Comparison of ENCODE assay signal across 8 cellular contexts in genomic region chr21:45698493-45698947, GRCh38. TPM values are rescaled to one million over a fixed set of nuclear protein-coding genes. Genes with fewer than 3 reads are reported as not detected.
DNase-seq lines count a peak whose midpoint lies in the region; ATAC-seq, FAIRE-seq and TF ChIP-seq lines count a peak whose summit lies in the region.

No MANE protein-coding gene starts in this region.

- FAIRE-seq in kidney (lab: Jason Lieb, UNC) (no peak), GM12891 (lab: Jason Lieb, UNC) (no peak), frontal cortex (lab: Jason Lieb, UNC) (no peak)

- H3K4me3 Mint-ChIP-seq in CD14-positive monocyte = no peak overlapping the region

- DNase-seq in AG04449 (ENCODE audit: low read depth, low spot score) (peak; percentile 90), astrocyte of the hippocampus (ENCODE audit: low read depth, low spot score) (peak; percentile 79), kidney (peak; percentile 70), CD14-positive monocyte (ENCODE audit: low spot score) (no peak), GM12891 (ENCODE audit: insufficient read length, low spot score) (no peak), frontal cortex (ENCODE audit: low spot score in 2 of 2) (no peak)

- no peak overlapping the region for H3K4me3 ChIP-seq in AG04449 (ENCODE audit: low read depth, low read length)
- no peak overlapping the region for H3K4me3 ChIP-seq in HEK293 (ENCODE audit: low read depth, low read length)
- H3K4me3 ChIP-seq in kidney (ENCODE audit: low read length in 2 of 2) = no peak overlapping the region

- H3K27ac ChIP-seq in HEK293 (ENCODE audit: extremely low read depth, low read depth, low read length) (no peak overlapping the region), kidney (ENCODE audit: low read depth in 2 of 2, low read length in 2 of 2) (no peak overlapping the region)

- H3K9me3 ChIP-seq in HEK293 (ENCODE audit: control insufficient read depth, insufficient read depth, low read depth, low read length) (no peaks in the 10 kb centered on the region), kidney (ENCODE audit: control insufficient read depth in 1 of 2, low read length in 2 of 2) (no peaks in the 10 kb centered on the region)

- H3K27me3 Mint-ChIP-seq in CD14-positive monocyte (ENCODE audit: low read depth in 3 of 3) = peaks cover 0 to 1% (median 0%) of the 10 kb centered on the region in 3 donors

- H3K4me1 ChIP-seq in HEK293 (ENCODE audit: control insufficient read depth, insufficient read depth, low read length) (no peaks in the 10 kb centered on the region), kidney (ENCODE audit: control insufficient read depth in 1 of 2, insufficient read depth in 1 of 2, low read depth in 1 of 2, low read length in 2 of 2) (no peaks in the 10 kb centered on the region)

- H3K4me1 Mint-ChIP-seq in CD14-positive monocyte = no peaks in the 10 kb centered on the region

- intact Hi-C loops in kidney (cut with DNase I) (no loop called here), CD14-positive monocyte (cut with micrococcal nuclease) (no loop called here)

- no peak overlapping the region for H3K9ac ChIP-seq in kidney (ENCODE audit: low read length in 2 of 2)

- H3K36me3 ChIP-seq in HEK293 (ENCODE audit: control insufficient read depth in 2 of 2, insufficient read depth in 1 of 2, low read length in 2 of 2) (no peaks in the 10 kb centered on the region; a peak in 1 of 3 replicates), kidney (ENCODE audit: control insufficient read depth in 1 of 2, insufficient read depth in 2 of 2, low read length in 2 of 2) (no peaks in the 10 kb centered on the region)

- H3K9me3 Mint-ChIP-seq in CD14-positive monocyte = peaks cover 0 to 19% (median 15%) of the 10 kb centered on the region in 7 donors

- H3K27ac Mint-ChIP-seq in CD14-positive monocyte = no peak overlapping the region

- POLR2A ChIA-PET in AG04449 (lab: Yijun Ruan, JAX) (no interaction called here), HEK293 (lab: Yijun Ruan, JAX) (no interaction called here)

- TF ChIP-seq CTCF in AG04449 (IDR thresholded peaks at IDR 0.05; ENCODE audit: insufficient read depth, low read length, missing control alignments) (no peak), HEK293 (tag by site-specific recombination; IDR thresholded peaks at IDR 0.05) (no peak), kidney (IDR thresholded peaks at IDR 0.05; ENCODE audit: borderline replicate concordance, extremely low read depth, insufficient read depth) (no peak), CD14-positive monocyte (IDR thresholded peaks at IDR 0.05) (no peak)

- H3K36me3 Mint-ChIP-seq in CD14-positive monocyte = no peaks in the 10 kb centered on the region

- TF ChIP-seq POLR2A in GM12891 (IDR thresholded peaks at IDR 0.05; ENCODE audit: low read depth, low read length) = no peak

- CTCF ChIA-PET in AG04449 (lab: Yijun Ruan, JAX) (interaction anchor here (0.9 kb wide), 1 partner anchor 143 kb away, joined by 3 read pairs; no protein-coding TSS in a partner anchor), HEK293 (lab: Yijun Ruan, JAX) (interaction anchor here (0.9 kb wide), 1 partner anchor 102 kb away, joined by 3 read pairs; no protein-coding TSS in a partner anchor)

- no peak for ATAC-seq in HG02588 (IDR thresholded peaks at IDR 0.05; ENCODE audit: unreplicated experiment)

TF ChIP-seq in HEK293, 187 proteins besides CTCF, POLR2A, EP300 and RAD21 (continues in another document):
- TF ChIP-seq ZNF747 (tag by site-specific recombination; IDR thresholded peaks at IDR 0.05) (no peak), ZNF341 (tag by site-specific recombination; IDR thresholded peaks at IDR 0.05; ENCODE audit: low read depth) (no peak), ZNF585B (tag by site-specific recombination; IDR thresholded peaks at IDR 0.05) (peak; percentile 64), ZNF555 (tag by site-specific recombination; conservative IDR thresholded peaks at IDR 0.05) (no peak), ZSCAN5A (tag by site-specific recombination; IDR thresholded peaks at IDR 0.05) (no peak), ZNF501 (tag by site-specific recombination; IDR thresholded peaks at IDR 0.05) (no peak), ZNF521 (tag by site-specific recombination; IDR thresholded peaks at IDR 0.05) (no peak), ZNF830 (tag by site-specific recombination; IDR thresholded peaks at IDR 0.05; ENCODE audit: low read depth) (no peak), SALL2 (tag by site-specific recombination; IDR thresholded peaks at IDR 0.05; ENCODE audit: borderline replicate concordance) (no peak), ZNF600 (tag by site-specific recombination; IDR thresholded peaks at IDR 0.05) (peak; percentile 50; the same call in 1 of the 2 replicates), ELK4 (IDR thresholded peaks at IDR 0.05; ENCODE audit: borderline replicate concordance, low read depth, low read length) (no peak), ZBTB21 (tag by site-specific recombination; IDR thresholded peaks at IDR 0.05) (peak; percentile 81), MYNN (tag by site-specific recombination; IDR thresholded peaks at IDR 0.05; ENCODE audit: borderline replicate concordance) (no peak)

TF ChIP-seq in GM12891, 5 proteins besides CTCF, POLR2A, EP300 and RAD21:
- no peak for TF ChIP-seq PAX5 (IDR thresholded peaks at IDR 0.05; ENCODE audit: insufficient read depth, low read length, severe bottlenecking)
- no peak for TF ChIP-seq POU2F2 (IDR thresholded peaks at IDR 0.05; ENCODE audit: low read depth, low read length)
- no peak for TF ChIP-seq TAF1 (IDR thresholded peaks at IDR 0.05; ENCODE audit: low read depth, low read length)
- no peak for TF ChIP-seq SPI1 (IDR thresholded peaks at IDR 0.05; ENCODE audit: low read depth, low read length)
- no peak for TF ChIP-seq POLR2AphosphoS5 (IDR thresholded peaks at IDR 0.05; ENCODE audit: low read depth, low read length)
TF ChIP-seq in GM12891: peak in this region for 0.

RNA-seq across cellular contexts. Expression of gene PCBP3, which starts 55.0 kb away (rescaled TPM):
- 5.4 TPM for total RNA-seq in kidney
- polyA plus RNA-seq in kidney (ENCODE audit: insufficient read depth, low read depth, low replicate concordance) = 2.3 TPM
- under 1 TPM in 1 of 2 donors, not detected in 1; 0.34 TPM for polyA plus RNA-seq in CD14-positive monocyte
- 1.0 TPM for polyA plus RNA-seq in GM12891 (2012; ENCODE audit: low read depth, missing spikeins)
- total RNA-seq in frontal cortex = 7.3 TPM

Comparison
In these comparisons a context has a peak if more than half of its experiments do, and no peak if none do; other contexts are left out.
1. DNase-seq: peak in AG04449 (single experiment), astrocyte of the hippocampus (single experiment) and kidney (single experiment); none in CD14-positive monocyte (single experiment), GM12891 (single experiment) and frontal cortex (0 of 2).